ENCODE assay signal across 1 cellular context in genomic region chrX:15416133-15416993, GRCh38.
TF ChIP-seq lines count a peak whose summit lies in the region.

No MANE protein-coding gene starts in this region.

TF ChIP-seq in K562, 482 proteins besides CTCF, POLR2A, EP300 and RAD21 (continued from another document):
- no peak for TF ChIP-seq HES1 (IDR thresholded peaks at IDR 0.05; ENCODE audit: low read depth)
- TF ChIP-seq POLR2AphosphoS5 (IDR thresholded peaks at IDR 0.05; ENCODE audit: control insufficient read depth, insufficient read depth, low read depth, low read length): no peak
- TF ChIP-seq PKNOX1 (IDR thresholded peaks at IDR 0.05): no peak
- TF ChIP-seq NFIX (CRISPR knock-in tag; IDR thresholded peaks at IDR 0.05; ENCODE audit: low read depth): no peak
- no peak for TF ChIP-seq XRCC4 (IDR thresholded peaks at IDR 0.05; ENCODE audit: extremely low read depth, insufficient read depth, insufficient read length)
- no peak for TF ChIP-seq KDM2B (CRISPR knock-in tag; IDR thresholded peaks at IDR 0.05)
- no peak for TF ChIP-seq BACH1 (tag; IDR thresholded peaks at IDR 0.05)
- no peak for TF ChIP-seq HDAC6 (IDR thresholded peaks at IDR 0.05; ENCODE audit: low read depth, low read length)
- TF ChIP-seq RCOR1 (IDR thresholded peaks at IDR 0.05; ENCODE audit: borderline replicate concordance in 1 of 2, low read depth in 2 of 2, low read length in 2 of 2): no peak
- TF ChIP-seq ZNF197 (CRISPR knock-in tag; IDR thresholded peaks at IDR 0.05; ENCODE audit: low read depth): no peak
- no peak for TF ChIP-seq UBTF (IDR thresholded peaks at IDR 0.05; ENCODE audit: borderline replicate concordance in 1 of 2, low read depth in 2 of 2, low read length in 2 of 2)
- TF ChIP-seq ILK (tag; IDR thresholded peaks at IDR 0.05; ENCODE audit: borderline replicate concordance, low read depth): no peak
- TF ChIP-seq SRF (CRISPR knock-in tag; IDR thresholded peaks at IDR 0.05): no peak
- no peak for TF ChIP-seq POLR3G (IDR thresholded peaks at IDR 0.05; ENCODE audit: extremely low read depth, insufficient read length, insufficient replicate concordance)
- no peak for TF ChIP-seq CREB1 (IDR thresholded peaks at IDR 0.05)
- TF ChIP-seq CREB1 (CRISPR knock-in tag; IDR thresholded peaks at IDR 0.05): no peak
